ENCODE assay signal across 13 cellular contexts in the genomic region with DNA sequence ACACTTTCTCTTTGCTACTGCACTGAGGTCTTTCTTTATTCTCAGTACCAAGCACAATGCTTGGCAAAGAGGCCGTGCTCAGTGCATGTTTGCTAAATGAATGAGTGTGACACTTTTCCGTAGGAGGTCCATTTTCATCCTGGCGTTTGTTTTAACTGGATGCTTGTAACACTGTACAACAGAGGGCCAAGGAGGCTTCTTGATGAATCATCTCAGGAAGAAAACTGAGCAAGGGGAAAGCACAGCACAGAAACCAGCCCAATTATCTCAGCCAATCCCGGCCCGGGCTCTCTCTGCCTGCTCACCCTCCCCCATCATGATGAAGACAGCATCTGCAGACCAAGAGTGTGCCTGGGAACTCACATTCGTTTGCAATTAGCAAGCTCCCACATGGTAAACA.
DNase-seq lines count a peak whose midpoint lies in the region; ATAC-seq and TF ChIP-seq lines count a peak whose summit lies in the region.
"Had no signal": no experiment of that assay in that cellular context is flagged by ENCODE, and none has a peak within 500 bp of the region (broad histone marks: within the 10 kb centered on the region; RNA-seq: fewer than 3 reads in every experiment).

No MANE protein-coding gene starts in this region.

- intact Hi-C loops in A673 (cut with micrococcal nuclease; ENCODE audit: unreplicated experiment), result no loop called here

- no peaks in the 10 kb centered on the region for H3K4me1 ChIP-seq in A673 (ENCODE audit: insufficient read depth, low read length, poor library complexity, severe bottlenecking)
- H3K4me1 ChIP-seq: breast epithelium had no signal

- in situ Hi-C loops in brain microvascular endothelial cell (cut with HindIII; ENCODE audit: low pct_ligation_motif_present, low sequenced_read_pairs), result no loop called here

- DNase-seq in A673 (ENCODE audit: low spot score) (peak; percentile 47), H4 (ENCODE audit: low spot score) (peak; percentile 67), brain microvascular endothelial cell (peak; percentile 63), kidney glomerular epithelial cell (lab: John Stamatoyannopoulos, UW) (peak; percentile 17), NCI-H1048 (lab: John Stamatoyannopoulos, UW) (no peak), NCI-H526 (lab: John Stamatoyannopoulos, UW) (no peak)
- DNase-seq: NCI-H2081; stimulated activated CD4-positive, alpha-beta T cell treated with anti-CD3 and anti-CD28 coated beads, Interleukin-2, amount 100 ng/mL, for 48 hours had no signal

- H3K36me3 ChIP-seq in A673 (ENCODE audit: insufficient read depth, low read length, poor library complexity, severe bottlenecking) (no peaks in the 10 kb centered on the region), brain microvascular endothelial cell (replicated peaks) (no peaks in the 10 kb centered on the region)
- H3K36me3 ChIP-seq: BLaER1, breast epithelium had no signal

- CTCF ChIA-PET in A673 (lab: Charles Lee), result no interaction called here

- ATAC-seq in GM18520 (IDR thresholded peaks at IDR 0.05; ENCODE audit: unreplicated experiment) (no peak), GM18868 (IDR thresholded peaks at IDR 0.05; ENCODE audit: unreplicated experiment) (no peak)
- ATAC-seq: Panc1 had no signal

- POLR2A ChIA-PET in A673 (lab: Charles Lee; ENCODE audit: low non-redundant PET), result no interaction called here

- TF ChIP-seq CTCF in A673 (conservative IDR thresholded peaks at IDR 0.05; ENCODE audit: low read depth, low read length) (no peak), brain microvascular endothelial cell (IDR thresholded peaks at IDR 0.05; ENCODE audit: low read depth, low read length, missing control alignments) (no peak)

- H3K9me3 ChIP-seq in A673 (ENCODE audit: low read depth, low read length, poor library complexity, severe bottlenecking), result peaks cover 11% of the 10 kb centered on the region

- H3K27ac ChIP-seq in A673 (ENCODE audit: low read depth, low read length, poor library complexity, severe bottlenecking) (no peak overlapping the region), brain microvascular endothelial cell (no peak overlapping the region)
- H3K27ac ChIP-seq: BLaER1, breast epithelium had no signal

- H3K27me3 ChIP-seq in A673 (replicated peaks; ENCODE audit: insufficient read depth, low read depth, low read length, poor library complexity) (peaks cover 56% of the 10 kb centered on the region), brain microvascular endothelial cell (replicated peaks) (no peaks in the 10 kb centered on the region)
- H3K27me3 ChIP-seq: BLaER1, breast epithelium had no signal

- BruUV-seq in A673 (replicated peaks; lab: Mats Ljungman, UMichigan), result no TSS peak

- H3K4me3 ChIP-seq in A673 (ENCODE audit: low read depth, low read length, poor library complexity, severe bottlenecking) (no peak overlapping the region), brain microvascular endothelial cell (ENCODE audit: low read depth, low read length) (no peak overlapping the region)
- H3K4me3 ChIP-seq: BLaER1, breast epithelium had no signal

Comparison
In these comparisons a context has a peak if more than half of its experiments do, and no peak if none do; other contexts are left out.
1. DNase-seq: peak in A673 (single experiment), H4 (single experiment), brain microvascular endothelial cell (single experiment) and kidney glomerular epithelial cell (single experiment); none in NCI-H1048 (single experiment) and NCI-H526 (0 of 2).